Comparison of ENCODE assay signal across 8 cellular contexts in the genomic region with DNA sequence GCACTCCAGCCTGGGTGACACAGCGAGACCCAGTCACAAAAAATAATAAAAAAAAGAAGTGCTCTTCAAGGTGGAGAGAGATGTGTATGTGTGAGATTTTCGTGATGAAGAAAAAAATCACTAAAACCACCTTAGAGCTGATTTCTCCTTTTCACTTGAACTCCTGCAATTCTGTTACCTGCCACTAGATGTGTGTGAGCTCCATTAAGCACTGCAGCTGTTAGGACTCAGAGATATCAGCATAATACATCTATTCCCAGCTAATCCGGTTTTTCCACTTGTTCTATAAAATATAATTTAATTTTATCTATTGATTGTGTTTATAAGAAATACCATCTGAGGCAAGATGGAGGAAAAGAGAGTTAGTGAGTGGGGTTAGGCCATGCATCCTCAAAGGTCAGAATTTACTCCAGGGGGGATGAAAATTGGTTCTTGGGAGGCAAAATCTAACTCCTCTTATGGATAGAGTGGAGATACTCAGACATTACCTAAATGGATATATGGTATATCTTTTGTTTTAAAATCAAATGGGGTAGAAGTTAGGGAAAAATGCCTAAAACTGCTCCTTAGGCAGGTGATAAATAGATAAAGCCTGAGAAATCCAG.
DNase-seq lines count a peak whose midpoint lies in the region; ATAC-seq, FAIRE-seq and TF ChIP-seq lines count a peak whose summit lies in the region.

No MANE protein-coding gene starts in this region.

- no peak overlapping the region for H3K27ac Mint-ChIP-seq in nephron

- BruUV-seq in HCT116 (replicated peaks; lab: Mats Ljungman, UMichigan) = no TSS peak

- peaks cover 37% of the 10 kb centered on the region for H3K27me3 ChIP-seq in HCT116 (ENCODE audit: insufficient read depth, low read length)
- no peaks in the 10 kb centered on the region for H3K27me3 ChIP-seq in bronchial epithelial cell (ENCODE audit: control insufficient read depth, insufficient read depth, low read length)

- no peak for TF ChIP-seq POLR2A in HCT116 (IDR thresholded peaks at IDR 0.05; ENCODE audit: borderline replicate concordance, extremely low read depth, insufficient read depth, insufficient read length)

- peak; percentile 56 for TF ChIP-seq RAD21 in HCT116 (IDR thresholded peaks at IDR 0.05; ENCODE audit: low read depth)

- H3K36me3 ChIP-seq in HCT116 (ENCODE audit: control insufficient read depth in 1 of 2, insufficient read depth in 2 of 2, low read length in 2 of 2) = no peaks in the 10 kb centered on the region
- no peaks in the 10 kb centered on the region for H3K36me3 ChIP-seq in bronchial epithelial cell (ENCODE audit: control insufficient read depth, insufficient read depth, low read length)

- intact Hi-C loops in HCT116 (cut with micrococcal nuclease) = no loop called here

- no peaks in the 10 kb centered on the region for H3K9me3 ChIP-seq in HCT116 (ENCODE audit: control insufficient read depth in 1 of 2, insufficient read depth in 1 of 2, low read depth in 1 of 2, low read length in 2 of 2)

- no peaks in the 10 kb centered on the region for H4K20me1 ChIP-seq in HCT116 (ENCODE audit: insufficient read depth)

- no peak overlapping the region for H3K4me3 ChIP-seq in HCT116 (replicated peaks in 1 of 2; ENCODE audit: low read depth in 1 of 2, low read length in 2 of 2)
- no peak overlapping the region for H3K4me3 ChIP-seq in bronchial epithelial cell (ENCODE audit: low read depth, low read length)

- no peaks in the 10 kb centered on the region for H3K9me3 Mint-ChIP-seq in nephron

- POLR2A ChIA-PET in HCT116 (lab: Charles Lee) = no interaction called here

- peaks cover 5% of the 10 kb centered on the region for H3K4me1 Mint-ChIP-seq in nephron

- RAD21 ChIA-PET in HCT116 (lab: Charles Lee; ENCODE audit: low non-redundant PET in 1 of 2, low total read pairs in 2 of 2, uncharacterized antibody in 2 of 2, unreplicated experiment in 2 of 2) = no interaction called here

- H3K4me1 ChIP-seq in HCT116 (ENCODE audit: control insufficient read depth in 1 of 2, insufficient read depth in 2 of 2, low read length in 2 of 2) = no peaks in the 10 kb centered on the region

- H3K9me2 ChIP-seq in HCT116 (ENCODE audit: insufficient read depth) = no peaks in the 10 kb centered on the region

- FAIRE-seq in bronchial epithelial cell (lab: Jason Lieb, UNC) = no peak

- TF ChIP-seq CTCF in HCT116 (IDR thresholded peaks at IDR 0.05 in 2 of 3, conservative IDR thresholded peaks at IDR 0.05 in 1 of 3; ENCODE audit: borderline replicate concordance in 1 of 3, insufficient read depth in 1 of 3, low read depth in 2 of 3, low read length in 2 of 3) (peak; percentile 22 to 78 (median 64); a peak in 5 of 6 replicates), bronchial epithelial cell (IDR thresholded peaks at IDR 0.05; ENCODE audit: insufficient read depth, low read length, severe bottlenecking) (peak; percentile 63), nephron (IDR thresholded peaks at IDR 0.05; ENCODE audit: unreplicated experiment in 3 of 3) (peak; percentile 81 to 90 (median 89))

- H3K79me2 ChIP-seq in HCT116 (ENCODE audit: insufficient read depth, low read length) = no peaks in the 10 kb centered on the region

- H3K27ac ChIP-seq in HCT116 (ENCODE audit: low read depth, low read length) = no peak overlapping the region

- H2AFZ ChIP-seq in HCT116 (ENCODE audit: low read depth, low read length, poor library complexity, severe bottlenecking) = no peak overlapping the region

- no peaks in the 10 kb centered on the region for H3K36me3 Mint-ChIP-seq in nephron (ENCODE audit: low read depth)

- CTCF ChIA-PET in HCT116 (lab: Charles Lee) = interaction anchor here (1.0 to 3.0 kb wide), 9 partner anchors 9 to 941 kb away, joined by 3 to 18 read pairs (median 6); no protein-coding TSS in a partner anchor

- H3K4me2 ChIP-seq in HCT116 (ENCODE audit: low read length) = no peak overlapping the region

- peak; percentile 89 for ATAC-seq in HCT116

- peaks cover 10% of the 10 kb centered on the region for H3K27me3 Mint-ChIP-seq in nephron (ENCODE audit: low read depth)

- no peak overlapping the region for H3K9ac ChIP-seq in HCT116 (ENCODE audit: low read length)

- H3K4me3 Mint-ChIP-seq in nephron = no peak overlapping the region

- DNase-seq in NCI-H510A treated with DMSO at 0.1 percent for 48 hours (lab: John Stamatoyannopoulos, UW) = peak; percentile 9
- DNase-seq in NCI-H510A (lab: John Stamatoyannopoulos, UW) = no peak
- peak; percentile 12 for DNase-seq in HCT116 (ENCODE audit: low read depth, low spot score)
- peak; percentile 44 for DNase-seq in NCI-H2196 (lab: John Stamatoyannopoulos, UW; ENCODE audit: unreplicated experiment)
- peak; percentile 31 for DNase-seq in bronchial epithelial cell (ENCODE audit: low read depth)
- no peak for DNase-seq in effector CD8-positive, alpha-beta T cell (lab: John Stamatoyannopoulos, UW)
- DNase-seq in UCSD-AML1 (lab: John Stamatoyannopoulos, UW; ENCODE audit: unreplicated experiment) = no peak

TF ChIP-seq in HCT116, 20 proteins besides CTCF, POLR2A, EP300 and RAD21:
- no peak for TF ChIP-seq CBX3 (IDR thresholded peaks at IDR 0.05; ENCODE audit: low read depth)
- no peak for TF ChIP-seq EGR1 (IDR thresholded peaks at IDR 0.05; ENCODE audit: low read depth)
- no peak for TF ChIP-seq YY1 (IDR thresholded peaks at IDR 0.05; ENCODE audit: extremely low read depth, insufficient replicate concordance, low read depth, low read length)
- TF ChIP-seq SRF (IDR thresholded peaks at IDR 0.05; ENCODE audit: low read depth) = no peak
- no peak for TF ChIP-seq CEBPB (IDR thresholded peaks at IDR 0.05; ENCODE audit: low read depth)
- TF ChIP-seq, protein P1, sequence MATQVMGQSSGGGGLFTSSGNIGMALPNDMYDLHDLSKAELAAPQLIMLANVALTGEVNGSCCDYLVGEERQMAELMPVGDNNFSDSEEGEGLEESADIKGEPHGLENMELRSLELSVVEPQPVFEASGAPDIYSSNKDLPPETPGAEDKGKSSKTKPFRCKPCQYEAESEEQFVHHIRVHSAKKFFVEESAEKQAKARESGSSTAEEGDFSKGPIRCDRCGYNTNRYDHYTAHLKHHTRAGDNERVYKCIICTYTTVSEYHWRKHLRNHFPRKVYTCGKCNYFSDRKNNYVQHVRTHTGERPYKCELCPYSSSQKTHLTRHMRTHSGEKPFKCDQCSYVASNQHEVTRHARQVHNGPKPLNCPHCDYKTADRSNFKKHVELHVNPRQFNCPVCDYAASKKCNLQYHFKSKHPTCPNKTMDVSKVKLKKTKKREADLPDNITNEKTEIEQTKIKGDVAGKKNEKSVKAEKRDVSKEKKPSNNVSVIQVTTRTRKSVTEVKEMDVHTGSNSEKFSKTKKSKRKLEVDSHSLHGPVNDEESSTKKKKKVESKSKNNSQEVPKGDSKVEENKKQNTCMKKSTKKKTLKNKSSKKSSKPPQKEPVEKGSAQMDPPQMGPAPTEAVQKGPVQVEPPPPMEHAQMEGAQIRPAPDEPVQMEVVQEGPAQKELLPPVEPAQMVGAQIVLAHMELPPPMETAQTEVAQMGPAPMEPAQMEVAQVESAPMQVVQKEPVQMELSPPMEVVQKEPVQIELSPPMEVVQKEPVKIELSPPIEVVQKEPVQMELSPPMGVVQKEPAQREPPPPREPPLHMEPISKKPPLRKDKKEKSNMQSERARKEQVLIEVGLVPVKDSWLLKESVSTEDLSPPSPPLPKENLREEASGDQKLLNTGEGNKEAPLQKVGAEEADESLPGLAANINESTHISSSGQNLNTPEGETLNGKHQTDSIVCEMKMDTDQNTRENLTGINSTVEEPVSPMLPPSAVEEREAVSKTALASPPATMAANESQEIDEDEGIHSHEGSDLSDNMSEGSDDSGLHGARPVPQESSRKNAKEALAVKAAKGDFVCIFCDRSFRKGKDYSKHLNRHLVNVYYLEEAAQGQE (IDR thresholded peaks at IDR 0.05; ENCODE audit: low read depth) = no peak
- no peak for TF ChIP-seq ZNF274 (IDR thresholded peaks at IDR 0.05; ENCODE audit: low read depth, low read length)

Comparison
In these comparisons a context has a peak if more than half of its experiments do, and no peak if none do; other contexts are left out.
1. DNase-seq: peak in NCI-H510A treated with DMSO at 0.1 percent for 48 hours (single experiment), HCT116 (single experiment), NCI-H2196 (single experiment) and bronchial epithelial cell (single experiment); none in NCI-H510A (single experiment), effector CD8-positive, alpha-beta T cell (single experiment) and UCSD-AML1 (single experiment).
2. Peak in every context shown above with its lines, with median percentiles within 50 percentile points of each other: CTCF ChIP-seq.